1 cellular context compared by ENCODE assay signal in the genomic region with DNA sequence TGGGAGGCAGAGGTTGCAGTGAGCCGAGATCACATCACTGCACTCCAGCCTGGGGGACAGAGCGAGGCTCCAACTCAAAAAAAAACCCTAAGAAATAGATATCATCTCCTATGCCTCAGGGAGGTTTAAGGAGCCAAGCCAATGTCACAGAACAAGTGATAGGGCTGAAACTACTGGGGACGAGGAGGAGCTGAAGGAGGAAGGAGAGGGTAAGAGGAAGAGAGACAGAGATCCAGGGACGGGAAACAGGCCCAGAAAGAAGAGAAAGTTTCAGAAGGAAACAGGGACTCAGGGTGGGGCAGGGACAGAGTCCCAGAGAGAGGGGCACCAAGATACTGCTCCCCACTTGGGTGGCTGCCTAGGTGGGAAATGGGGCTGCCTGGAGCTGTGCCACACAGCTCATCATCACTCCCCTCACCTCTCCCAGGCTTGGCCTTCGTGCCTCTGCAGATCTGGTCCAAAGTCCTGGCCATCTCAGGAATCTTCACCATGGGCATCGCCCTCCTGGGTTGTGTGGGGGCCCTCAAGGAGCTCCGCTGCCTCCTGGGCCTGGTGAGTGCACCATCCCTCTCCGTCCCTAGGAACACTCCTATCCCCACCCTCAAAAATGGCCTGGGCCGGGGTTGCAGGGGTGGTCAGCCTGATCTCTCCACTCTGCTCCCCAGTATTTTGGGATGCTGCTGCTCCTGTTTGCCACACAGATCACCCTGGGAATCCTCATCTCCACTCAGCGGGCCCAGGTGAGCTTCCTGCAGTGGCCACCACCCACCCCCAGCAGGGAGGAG.
A peak's percentile ranks its signal among the peaks of the same experiment; 100 is the strongest.
TF ChIP-seq lines count a peak whose summit lies in the region.

No MANE protein-coding gene starts in this region.

TF ChIP-seq in K562, 482 proteins besides CTCF, POLR2A, EP300 and RAD21:
- TF ChIP-seq, protein P1, sequence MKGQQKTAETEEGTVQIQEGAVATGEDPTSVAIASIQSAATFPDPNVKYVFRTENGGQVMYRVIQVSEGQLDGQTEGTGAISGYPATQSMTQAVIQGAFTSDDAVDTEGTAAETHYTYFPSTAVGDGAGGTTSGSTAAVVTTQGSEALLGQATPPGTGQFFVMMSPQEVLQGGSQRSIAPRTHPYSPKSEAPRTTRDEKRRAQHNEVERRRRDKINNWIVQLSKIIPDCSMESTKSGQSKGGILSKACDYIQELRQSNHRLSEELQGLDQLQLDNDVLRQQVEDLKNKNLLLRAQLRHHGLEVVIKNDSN (CRISPR knock-in tag; IDR thresholded peaks at IDR 0.05): 0 out of 2 replicates have a peak, but pooled peaks have one; percentile 21
- TF ChIP-seq, protein P2, sequence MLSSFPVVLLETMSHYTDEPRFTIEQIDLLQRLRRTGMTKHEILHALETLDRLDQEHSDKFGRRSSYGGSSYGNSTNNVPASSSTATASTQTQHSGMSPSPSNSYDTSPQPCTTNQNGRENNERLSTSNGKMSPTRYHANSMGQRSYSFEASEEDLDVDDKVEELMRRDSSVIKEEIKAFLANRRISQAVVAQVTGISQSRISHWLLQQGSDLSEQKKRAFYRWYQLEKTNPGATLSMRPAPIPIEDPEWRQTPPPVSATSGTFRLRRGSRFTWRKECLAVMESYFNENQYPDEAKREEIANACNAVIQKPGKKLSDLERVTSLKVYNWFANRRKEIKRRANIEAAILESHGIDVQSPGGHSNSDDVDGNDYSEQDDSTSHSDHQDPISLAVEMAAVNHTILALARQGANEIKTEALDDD (IDR thresholded peaks at IDR 0.05): no peak
- TF ChIP-seq ZNF263 (CRISPR knock-in tag; IDR thresholded peaks at IDR 0.05; ENCODE audit: borderline replicate concordance): peak; percentile 85
